In genomic region chr14:103527408-103528157, GRCh38 we compare ENCODE assay signal across 8 cellular contexts. TPM values are rescaled to one million over a fixed set of nuclear protein-coding genes. Genes with fewer than 3 reads are reported as not detected.
A peak's percentile ranks its signal among the peaks of the same experiment; 100 is the strongest.
DNase-seq lines count a peak whose midpoint lies in the region; ATAC-seq, FAIRE-seq and TF ChIP-seq lines count a peak whose summit lies in the region.

No MANE protein-coding gene starts in this region.

- peak overlapping the region; percentile 100; the same call in 2 of the 3 replicates for H3K4me3 ChIP-seq in A549

- H3K27me3 Mint-ChIP-seq in activated T-helper 1 cell treated with anti-CD3 and anti-CD28 coated beads, Interleukin-12 subunit alpha, Interleukin-12 subunit beta, Interleukin-2, Interleukin-4 antibody, amounts not matched to agents 30 ng/mL and 10 ng/mL and 1 ng/mL, durations not matched to agents 14 hours and 24 hours and 36 hours (ENCODE audit: insufficient read depth): peaks cover 15% of the 10 kb centered on the region
- peaks cover 9% of the 10 kb centered on the region for H3K27me3 Mint-ChIP-seq in type B pancreatic cell

- no peak for TF ChIP-seq CTCF in A549 (IDR thresholded peaks at IDR 0.05)
- TF ChIP-seq CTCF in type B pancreatic cell (conservative IDR thresholded peaks at IDR 0.05): no peak

- 81% methylated on average over 14 of the region's 14 CpGs for WGBS in A549 (ENCODE audit: missing lambda C conversion rate)

- H3K36me3 Mint-ChIP-seq in activated T-helper 1 cell treated with anti-CD3 and anti-CD28 coated beads, Interleukin-12 subunit alpha, Interleukin-12 subunit beta, Interleukin-2, Interleukin-4 antibody, amounts not matched to agents 30 ng/mL and 10 ng/mL and 1 ng/mL, durations not matched to agents 14 hours and 24 hours and 36 hours (ENCODE audit: low read depth): peaks cover 6% of the 10 kb centered on the region
- no peaks in the 10 kb centered on the region for H3K36me3 Mint-ChIP-seq in type B pancreatic cell

- H3K4me3 Mint-ChIP-seq in activated T-helper 1 cell treated with anti-CD3 and anti-CD28 coated beads, Interleukin-12 subunit alpha, Interleukin-12 subunit beta, Interleukin-2, Interleukin-4 antibody, amounts not matched to agents 30 ng/mL and 10 ng/mL and 1 ng/mL, durations not matched to agents 14 hours and 24 hours and 36 hours: peak overlapping the region; percentile 80
- peak overlapping the region; percentile 97 for H3K4me3 Mint-ChIP-seq in type B pancreatic cell

- peaks cover 56% of the 10 kb centered on the region for H3K4me1 ChIP-seq in A549

- no peak for TF ChIP-seq RAD21 in A549 (conservative IDR thresholded peaks at IDR 0.05 in 1 of 2, IDR thresholded peaks at IDR 0.05 in 1 of 2)

- peak overlapping the region; percentile 94 to 97 for H3K27ac ChIP-seq in A549

- peak overlapping the region; percentile 75 for H3K27ac Mint-ChIP-seq in activated T-helper 1 cell treated with anti-CD3 and anti-CD28 coated beads, Interleukin-12 subunit alpha, Interleukin-12 subunit beta, Interleukin-2, Interleukin-4 antibody, amounts not matched to agents 30 ng/mL and 10 ng/mL and 1 ng/mL, durations not matched to agents 14 hours and 24 hours and 36 hours
- H3K27ac Mint-ChIP-seq in type B pancreatic cell: peak overlapping the region; percentile 96

- CTCF ChIA-PET in A549 (lab: Yijun Ruan, JAX): interaction anchor here (0.6 to 28.8 kb wide), 7 partner anchors 9 to 63 kb away, joined by 3 to 489 read pairs (median 6); partner anchors contain the start of gene CKB

- TF ChIP-seq EP300 in A549 (IDR thresholded peaks at IDR 0.05): no peak

- peaks cover 29% of the 10 kb centered on the region for H3K4me1 Mint-ChIP-seq in activated T-helper 1 cell treated with anti-CD3 and anti-CD28 coated beads, Interleukin-12 subunit alpha, Interleukin-12 subunit beta, Interleukin-2, Interleukin-4 antibody, amounts not matched to agents 30 ng/mL and 10 ng/mL and 1 ng/mL, durations not matched to agents 14 hours and 24 hours and 36 hours (ENCODE audit: low read depth)
- peaks cover 23% of the 10 kb centered on the region for H3K4me1 Mint-ChIP-seq in type B pancreatic cell (ENCODE audit: unreplicated experiment)

- H3K9me3 ChIP-seq in A549: no peaks in the 10 kb centered on the region

- ATAC-seq in A549: peak; percentile 16 to 32; a peak in 3 of 6 replicates
- peak; percentile 62 for ATAC-seq in HG03095 (IDR thresholded peaks at IDR 0.05; ENCODE audit: unreplicated experiment)

- H3K9me3 Mint-ChIP-seq in activated T-helper 1 cell treated with anti-CD3 and anti-CD28 coated beads, Interleukin-12 subunit alpha, Interleukin-12 subunit beta, Interleukin-2, Interleukin-4 antibody, amounts not matched to agents 30 ng/mL and 10 ng/mL and 1 ng/mL, durations not matched to agents 14 hours and 24 hours and 36 hours: no peaks in the 10 kb centered on the region
- no peaks in the 10 kb centered on the region for H3K9me3 Mint-ChIP-seq in type B pancreatic cell

- no peak for FAIRE-seq in A549 (lab: Jason Lieb, UNC)
- peak; percentile 90 for FAIRE-seq in GM18507 (lab: Jason Lieb, UNC)

- no peak for TF ChIP-seq POLR2A in A549 (IDR thresholded peaks at IDR 0.05; ENCODE audit: low read length)

- intact Hi-C loops in activated T-helper 1 cell treated with anti-CD3 and anti-CD28 coated beads, Interleukin-12 subunit alpha, Interleukin-12 subunit beta, Interleukin-2, Interleukin-4 antibody, amounts not matched to agents 30 ng/mL and 10 ng/mL and 1 ng/mL, durations not matched to agents 14 hours and 24 hours and 36 hours (cut with micrococcal nuclease): loop anchor here (10.0 kb wide), 1 partner anchor 193 kb away; the partner anchor contains the start of gene EIF5

- H3K4me2 ChIP-seq in A549: peak overlapping the region; percentile 99

- POLR2A ChIA-PET in A549 (lab: Yijun Ruan, JAX): interaction anchor here (0.6 to 3.1 kb wide), 4 partner anchors 9 to 86 kb away, joined by 3 to 22 read pairs (median 4); partner anchors contain the start of gene BAG5

- DNase-seq in A549 (ENCODE audit: low read depth in 1 of 2, low spot score in 1 of 2) (no peak), GM18507 (ENCODE audit: extremely low spot score, insufficient read length, low read depth) (no peak), kidney tubule cell (ENCODE audit: low spot score) (peak; percentile 85), type B pancreatic cell (ENCODE audit: extremely low spot score, unreplicated experiment) (no peak), DMS153 (lab: John Stamatoyannopoulos, UW) (no peak), HPDE6-E6E7 (ENCODE audit: extremely low spot score) (no peak)
- no peak for DNase-seq in activated T-helper 1 cell treated with anti-CD3 and anti-CD28 coated beads, Interleukin-12 subunit alpha, Interleukin-12 subunit beta, Interleukin-2, Interleukin-4 antibody, amounts not matched to agents 30 ng/mL and 10 ng/mL and 1 ng/mL, durations not matched to agents 14 hours and 24 hours and 36 hours (ENCODE audit: low spot score)

TF ChIP-seq in A549, 52 proteins besides CTCF, POLR2A, EP300 and RAD21:
- TF ChIP-seq HOXA7 (CRISPR knock-in tag; IDR thresholded peaks at IDR 0.05) (no peak), FOXS1 (CRISPR knock-in tag; IDR thresholded peaks at IDR 0.05) (no peak), ZNF302 (CRISPR knock-in tag; IDR thresholded peaks at IDR 0.05) (no peak), ZFP36 (IDR thresholded peaks at IDR 0.05; ENCODE audit: borderline replicate concordance, partially characterized antibody) (peak; percentile 5)
- TF ChIP-seq, protein P1, sequence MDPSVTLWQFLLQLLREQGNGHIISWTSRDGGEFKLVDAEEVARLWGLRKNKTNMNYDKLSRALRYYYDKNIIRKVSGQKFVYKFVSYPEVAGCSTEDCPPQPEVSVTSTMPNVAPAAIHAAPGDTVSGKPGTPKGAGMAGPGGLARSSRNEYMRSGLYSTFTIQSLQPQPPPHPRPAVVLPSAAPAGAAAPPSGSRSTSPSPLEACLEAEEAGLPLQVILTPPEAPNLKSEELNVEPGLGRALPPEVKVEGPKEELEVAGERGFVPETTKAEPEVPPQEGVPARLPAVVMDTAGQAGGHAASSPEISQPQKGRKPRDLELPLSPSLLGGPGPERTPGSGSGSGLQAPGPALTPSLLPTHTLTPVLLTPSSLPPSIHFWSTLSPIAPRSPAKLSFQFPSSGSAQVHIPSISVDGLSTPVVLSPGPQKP (IDR thresholded peaks at IDR 0.05; ENCODE audit: low read depth, low read length): no peak

RNA-seq across cellular contexts. Expression of gene TRMT61A, which starts 1.4 kb away (rescaled TPM):
- polyA plus RNA-seq in A549 (2011; rRNA removed): 8.3 TPM in 2 replicates
- polyA plus RNA-seq in A549 (2012; cell fraction: cytosol; rRNA removed): 27.2 and 40.2 TPM in 2 replicates
- polyA plus RNA-seq in A549 (2012; cell fraction: nucleus; rRNA removed): 56.6 and 72.3 TPM in 2 replicates
- polyA plus RNA-seq in A549 (2017; fragmentation: RNase III; extraction: RNeasy Plus Mini Kit Qiagen cat#74134 plus additional on column Dnase treatment): 19.3 to 20.5 TPM (median 19.4 TPM) in 3 replicates
- polyA minus RNA-seq in A549 (2011; rRNA and poly(A)+ RNA removed): 7.1 and 8.4 TPM in 2 replicates
- total RNA-seq in activated T-helper 1 cell treated with anti-CD3 and anti-CD28 coated beads, Interleukin-12 subunit alpha, Interleukin-12 subunit beta, Interleukin-2, Interleukin-4 antibody, amounts not matched to agents 30 ng/mL and 10 ng/mL and 1 ng/mL, durations not matched to agents 14 hours and 24 hours and 36 hours: 23.4 and 23.7 TPM in 2 replicates
- 10.8 and 12.4 TPM in 2 replicates for total RNA-seq in type B pancreatic cell (ENCODE audit: low replicate concordance)

RNA-seq across cellular contexts. Expression of gene CKB, which starts 5.0 kb away (rescaled TPM):
- polyA plus RNA-seq in A549 (2011; rRNA removed) (39.4 and 52.3 TPM in 2 replicates), A549 (2017; fragmentation: RNase III; extraction: RNeasy Plus Mini Kit Qiagen cat#74134 plus additional on column Dnase treatment) (63.6 to 79.8 TPM (median 72.0 TPM) in 3 replicates)
- polyA plus RNA-seq in A549 (2012; cell fraction: cytosol; rRNA removed): 209 and 212 TPM in 2 replicates
- polyA plus RNA-seq in A549 (2012; cell fraction: nucleus; rRNA removed): 253 and 407 TPM in 2 replicates
- 13.0 and 19.4 TPM in 2 replicates for polyA minus RNA-seq in A549 (2011; rRNA and poly(A)+ RNA removed)
- total RNA-seq in activated T-helper 1 cell treated with anti-CD3 and anti-CD28 coated beads, Interleukin-12 subunit alpha, Interleukin-12 subunit beta, Interleukin-2, Interleukin-4 antibody, amounts not matched to agents 30 ng/mL and 10 ng/mL and 1 ng/mL, durations not matched to agents 14 hours and 24 hours and 36 hours: 13.7 and 16.0 TPM in 2 replicates
- 180 and 323 TPM in 2 replicates for total RNA-seq in type B pancreatic cell (ENCODE audit: low replicate concordance)

RNA-seq across cellular contexts. Expression of gene BAG5, which starts 34.9 kb away (rescaled TPM):
- polyA plus RNA-seq in A549 (2011; rRNA removed) (20.4 and 20.8 TPM in 2 replicates), A549 (2017; fragmentation: RNase III; extraction: RNeasy Plus Mini Kit Qiagen cat#74134 plus additional on column Dnase treatment) (23.8 to 25.4 TPM (median 24.8 TPM) in 3 replicates)
- 4.7 and 5.6 TPM in 2 replicates for polyA plus RNA-seq in A549 (2012; cell fraction: cytosol; rRNA removed)
- polyA plus RNA-seq in A549 (2012; cell fraction: nucleus; rRNA removed): 2.6 and 4.8 TPM in 2 replicates
- polyA minus RNA-seq in A549 (2011; rRNA and poly(A)+ RNA removed): 16.9 and 19.1 TPM in 2 replicates
- total RNA-seq in activated T-helper 1 cell treated with anti-CD3 and anti-CD28 coated beads, Interleukin-12 subunit alpha, Interleukin-12 subunit beta, Interleukin-2, Interleukin-4 antibody, amounts not matched to agents 30 ng/mL and 10 ng/mL and 1 ng/mL, durations not matched to agents 14 hours and 24 hours and 36 hours: 33.8 and 34.1 TPM in 2 replicates
- total RNA-seq in type B pancreatic cell (ENCODE audit: low replicate concordance): 23.3 and 30.5 TPM in 2 replicates

RNA-seq across cellular contexts. Expression of gene COA8, which starts 35.2 kb away (rescaled TPM):
- 23.2 and 29.8 TPM in 2 replicates for polyA plus RNA-seq in A549 (2011; rRNA removed)
- polyA plus RNA-seq in A549 (2012; cell fraction: cytosol; rRNA removed): 11.0 and 14.3 TPM in 2 replicates
- 5.5 and 5.6 TPM in 2 replicates for polyA plus RNA-seq in A549 (2012; cell fraction: nucleus; rRNA removed)
- polyA plus RNA-seq in A549 (2017; fragmentation: RNase III; extraction: RNeasy Plus Mini Kit Qiagen cat#74134 plus additional on column Dnase treatment): 32.1 to 38.2 TPM (median 34.9 TPM) in 3 replicates
- 3.6 and 4.1 TPM in 2 replicates for polyA minus RNA-seq in A549 (2011; rRNA and poly(A)+ RNA removed)
- 37.2 and 39.7 TPM in 2 replicates for total RNA-seq in activated T-helper 1 cell treated with anti-CD3 and anti-CD28 coated beads, Interleukin-12 subunit alpha, Interleukin-12 subunit beta, Interleukin-2, Interleukin-4 antibody, amounts not matched to agents 30 ng/mL and 10 ng/mL and 1 ng/mL, durations not matched to agents 14 hours and 24 hours and 36 hours
- total RNA-seq in type B pancreatic cell (ENCODE audit: low replicate concordance): 39.8 and 42.5 TPM in 2 replicates

Comparison
In these comparisons a context has a peak if more than half of its experiments do, and no peak if none do; other contexts are left out.
1. RNA of gene CKB, which starts 5.0 kb away (total RNA-seq): 180 to 323 TPM in type B pancreatic cell; 13.7 to 16.0 TPM in activated T-helper 1 cell treated with anti-CD3 and anti-CD28 coated beads, Interleukin-12 subunit alpha, Interleukin-12 subunit beta, Interleukin-2, Interleukin-4 antibody, amounts not matched to agents 30 ng/mL and 10 ng/mL and 1 ng/mL, durations not matched to agents 14 hours and 24 hours and 36 hours; every median in the first group is over 10 times any median in the second.